8 cellular contexts compared by ENCODE assay signal in genomic region chr20:58650776-58651547, GRCh38. TPM values are rescaled to one million over a fixed set of nuclear protein-coding genes. Genes with fewer than 3 reads are reported as not detected.
DNase-seq lines count a peak whose midpoint lies in the region; ATAC-seq and TF ChIP-seq lines count a peak whose summit lies in the region.

STX16 (plus strand) TSS chr20:58651283; CDS start chr20:58652007, 724 bp downstream.

- peak within 1 kb of the TSS; percentile 92 to 99 (median 96) for H3K27ac Mint-ChIP-seq in IgD-negative memory B cell
- H3K27ac Mint-ChIP-seq in activated T-cell treated with anti-CD3 and anti-CD28 coated beads, Interleukin-2, amount 50 U/mL, for 24 hours: peak within 1 kb of the TSS; percentile 99

- DNase-seq in D341Med (ENCODE audit: low spot score): peak; percentile 95
- DNase-seq in OCI-M2 (lab: John Stamatoyannopoulos, UW; ENCODE audit: unreplicated experiment): peak; percentile 72
- DNase-seq in activated T-cell treated with anti-CD3 and anti-CD28 coated beads, Interleukin-2, amount 50 U/mL, for 24 hours: peak; percentile 95
- DNase-seq in erythroblast (lab: John Stamatoyannopoulos, UW): peak; percentile 95 to 97
- peak; percentile 91 for DNase-seq in stimulated activated CD8-positive, alpha-beta memory T cell treated with anti-CD3 and anti-CD28 coated beads, Interleukin-4, amount 100 ng/mL, for 48 hours

- H3K4me1 Mint-ChIP-seq in IgD-negative memory B cell: peaks cover 7 to 14% (median 13%) of the 10 kb centered on the region in 3 donors
- peaks cover 33% of the 10 kb centered on the region for H3K4me1 Mint-ChIP-seq in activated T-cell treated with anti-CD3 and anti-CD28 coated beads, Interleukin-2, amount 50 U/mL, for 24 hours (ENCODE audit: low read depth)

- peak within 1 kb of the TSS; percentile 99 for H3K9ac ChIP-seq in mucosa of stomach (ENCODE audit: low read length)

- H3K4me3 ChIP-seq in mucosa of stomach (ENCODE audit: low read length): peak within 1 kb of the TSS; percentile 98

- no peaks in the 10 kb centered on the region for H3K36me3 Mint-ChIP-seq in IgD-negative memory B cell
- H3K36me3 Mint-ChIP-seq in activated T-cell treated with anti-CD3 and anti-CD28 coated beads, Interleukin-2, amount 50 U/mL, for 24 hours (ENCODE audit: low read depth): peaks cover 42% of the 10 kb centered on the region

- no peaks in the 10 kb centered on the region for H3K27me3 Mint-ChIP-seq in IgD-negative memory B cell
- no peaks in the 10 kb centered on the region for H3K27me3 Mint-ChIP-seq in activated T-cell treated with anti-CD3 and anti-CD28 coated beads, Interleukin-2, amount 50 U/mL, for 24 hours

- H3K36me3 ChIP-seq in mucosa of stomach (ENCODE audit: control insufficient read depth, insufficient read depth, low read length): no peaks in the 10 kb centered on the region

- peak within 1 kb of the TSS; percentile 96 to 99 (median 98) for H3K4me3 Mint-ChIP-seq in IgD-negative memory B cell
- peak within 1 kb of the TSS; percentile 98 for H3K4me3 Mint-ChIP-seq in activated T-cell treated with anti-CD3 and anti-CD28 coated beads, Interleukin-2, amount 50 U/mL, for 24 hours

- ATAC-seq in GM21526 (IDR thresholded peaks at IDR 0.05; ENCODE audit: low FRiP score, unreplicated experiment): peak; percentile 48

- peak; percentile 79 for TF ChIP-seq POLR2A in erythroblast (IDR thresholded peaks at IDR 0.05; ENCODE audit: low read length)

- H3K4me1 ChIP-seq in mucosa of stomach (ENCODE audit: control insufficient read depth, insufficient read depth, low read length): peaks cover 10% of the 10 kb centered on the region

- H3K9me3 ChIP-seq in mucosa of stomach (ENCODE audit: control insufficient read depth, low read length): no peaks in the 10 kb centered on the region

- H3K27me3 ChIP-seq in mucosa of stomach (ENCODE audit: control insufficient read depth, insufficient read depth, low read length): no peaks in the 10 kb centered on the region

- H3K9me3 Mint-ChIP-seq in IgD-negative memory B cell: no peaks in the 10 kb centered on the region
- H3K9me3 Mint-ChIP-seq in activated T-cell treated with anti-CD3 and anti-CD28 coated beads, Interleukin-2, amount 50 U/mL, for 24 hours: no peaks in the 10 kb centered on the region

RNA-seq across cellular contexts. Expression of gene STX16, which starts in this region (rescaled TPM):
- 18.7 TPM for polyA plus RNA-seq in IgD-negative memory B cell

Comparison
In these comparisons a context has a peak if more than half of its experiments do, and no peak if none do; other contexts are left out.
1. Peak in every context shown above with its lines: DNase-seq, ATAC-seq and H3K4me3 ChIP-seq.